8 cellular contexts compared by ENCODE assay signal in the genomic region with DNA sequence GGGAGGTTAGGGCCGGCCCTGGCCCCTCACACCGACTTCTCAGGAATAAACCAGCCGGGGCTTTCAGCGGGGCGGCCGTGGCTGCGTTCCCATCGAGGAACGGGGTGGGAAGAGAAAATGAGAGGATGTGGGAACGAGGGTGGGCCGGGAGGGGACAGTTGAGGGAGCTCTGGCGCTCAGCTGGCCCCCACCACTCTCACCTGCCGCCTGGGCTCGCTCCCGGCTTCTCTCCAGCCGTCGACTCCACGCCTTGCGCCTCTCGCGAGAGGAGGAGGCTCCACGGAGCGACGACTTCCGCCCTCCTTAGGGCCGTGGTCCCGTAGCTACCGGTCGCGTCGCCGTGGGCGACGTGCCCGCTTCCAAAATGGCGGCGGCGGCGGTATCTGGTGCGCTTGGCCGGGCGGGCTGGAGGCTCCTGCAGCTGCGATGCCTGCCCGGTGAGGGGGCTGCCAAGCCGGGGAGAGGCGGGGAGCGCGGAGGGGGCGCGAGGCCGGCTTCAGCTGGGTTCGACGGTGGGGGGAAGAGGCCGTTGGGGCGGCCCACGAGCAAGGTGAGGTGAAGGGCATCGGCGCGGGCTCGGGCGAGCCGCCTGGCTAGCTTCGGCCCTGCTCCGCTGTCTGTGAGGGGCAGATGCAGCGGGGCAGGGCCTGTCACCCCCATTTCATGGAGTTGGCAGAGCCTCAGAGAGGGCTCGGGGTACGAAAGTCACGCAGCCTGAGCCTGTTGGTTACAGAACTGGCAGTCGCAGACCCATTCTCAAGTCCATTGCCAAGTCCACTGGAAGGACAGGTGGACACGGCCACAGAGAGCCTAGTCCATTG. TPM values are rescaled to one million over a fixed set of nuclear protein-coding genes. Genes with fewer than 3 reads are reported as not detected.
DNase-seq lines count a peak whose midpoint lies in the region; ATAC-seq and TF ChIP-seq lines count a peak whose summit lies in the region.

CIAPIN1 (minus strand) TSS at position 244 of the 821 bp plus-strand sequence. CDS start 6,457 bp downstream, outside the sequence.
COQ9 (plus strand) TSS at position 338 of the 821 bp plus-strand sequence; CDS start at position 365, 27 bp downstream.

- peaks cover 2% of the 10 kb centered on the region for H3K36me3 Mint-ChIP-seq in activated naive CD4-positive, alpha-beta T cell treated with anti-CD3 and anti-CD28 coated beads, Interleukin-2, amount 50 U/mL, for 24 hours

- H3K4me1 Mint-ChIP-seq in activated naive CD4-positive, alpha-beta T cell treated with anti-CD3 and anti-CD28 coated beads, Interleukin-2, amount 50 U/mL, for 24 hours: peaks cover 48% of the 10 kb centered on the region

- no peaks in the 10 kb centered on the region for H3K27me3 Mint-ChIP-seq in activated naive CD4-positive, alpha-beta T cell treated with anti-CD3 and anti-CD28 coated beads, Interleukin-2, amount 50 U/mL, for 24 hours

- DNase-seq in NCI-H1092 (lab: John Stamatoyannopoulos, UW) (peak; percentile 95), glomerular endothelial cell (ENCODE audit: extremely low read depth, low read depth, low spot score) (no peak), omental fat pad (ENCODE audit: low spot score) (peak; percentile 88)

- peak within 1 kb of the TSS; percentile 40 for H3K27ac ChIP-seq in temporal lobe (ENCODE audit: low read depth, low read length)

- H3K4me3 ChIP-seq in GM08714 (ENCODE audit: low read length): peak within 1 kb of the TSS; percentile 83

- H3K27ac Mint-ChIP-seq in activated naive CD4-positive, alpha-beta T cell treated with anti-CD3 and anti-CD28 coated beads, Interleukin-2, amount 50 U/mL, for 24 hours: peak within 1 kb of the TSS; percentile 88

- no peak for TF ChIP-seq CTCF in omental fat pad (IDR thresholded peaks at IDR 0.05)

- H3K4me3 Mint-ChIP-seq in activated naive CD4-positive, alpha-beta T cell treated with anti-CD3 and anti-CD28 coated beads, Interleukin-2, amount 50 U/mL, for 24 hours: peak within 1 kb of the TSS; percentile 95

- no peaks in the 10 kb centered on the region for H3K9me3 Mint-ChIP-seq in activated naive CD4-positive, alpha-beta T cell treated with anti-CD3 and anti-CD28 coated beads, Interleukin-2, amount 50 U/mL, for 24 hours

- peak; percentile 95 for ATAC-seq in HG02588 (IDR thresholded peaks at IDR 0.05; ENCODE audit: unreplicated experiment)
- ATAC-seq in SK-N-SH treated with all-trans-retinoic acid at 6 μM for 48 hours: peak; percentile 99
- ATAC-seq in omental fat pad (ENCODE audit: low FRiP score): peak; percentile 95

TF ChIP-seq in SK-N-SH treated with all-trans-retinoic acid at 6 μM for 48 hours, 23 proteins besides CTCF, POLR2A, EP300 and RAD21:
- TF ChIP-seq SNAI2 (CRISPR knock-in tag; IDR thresholded peaks at IDR 0.05) (no peak), TCF4 (CRISPR knock-in tag; IDR thresholded peaks at IDR 0.05; ENCODE audit: borderline replicate concordance) (no peak), ZNF70 (CRISPR knock-in tag; IDR thresholded peaks at IDR 0.05) (no peak), TOX (CRISPR knock-in tag; IDR thresholded peaks at IDR 0.05; ENCODE audit: borderline replicate concordance) (no peak), ZFP30 (CRISPR knock-in tag; IDR thresholded peaks at IDR 0.05) (no peak), RARB (CRISPR knock-in tag; IDR thresholded peaks at IDR 0.05) (no peak), ARNTL (CRISPR knock-in tag; IDR thresholded peaks at IDR 0.05; ENCODE audit: borderline replicate concordance, low read depth) (no peak), CSRNP3 (CRISPR knock-in tag; IDR thresholded peaks at IDR 0.05) (no peak), ZNF8 (CRISPR knock-in tag; IDR thresholded peaks at IDR 0.05) (no peak), ISL1 (CRISPR knock-in tag; IDR thresholded peaks at IDR 0.05) (no peak), ZFP3 (CRISPR knock-in tag; IDR thresholded peaks at IDR 0.05) (0 out of 2 replicates have a peak, but pooled peaks have one; percentile 16), ESRRG (CRISPR knock-in tag; IDR thresholded peaks at IDR 0.05) (peak; percentile 87; the same call in 1 of the 2 replicates), CSDC2 (CRISPR knock-in tag; IDR thresholded peaks at IDR 0.05) (no peak)
- TF ChIP-seq, protein P1, sequence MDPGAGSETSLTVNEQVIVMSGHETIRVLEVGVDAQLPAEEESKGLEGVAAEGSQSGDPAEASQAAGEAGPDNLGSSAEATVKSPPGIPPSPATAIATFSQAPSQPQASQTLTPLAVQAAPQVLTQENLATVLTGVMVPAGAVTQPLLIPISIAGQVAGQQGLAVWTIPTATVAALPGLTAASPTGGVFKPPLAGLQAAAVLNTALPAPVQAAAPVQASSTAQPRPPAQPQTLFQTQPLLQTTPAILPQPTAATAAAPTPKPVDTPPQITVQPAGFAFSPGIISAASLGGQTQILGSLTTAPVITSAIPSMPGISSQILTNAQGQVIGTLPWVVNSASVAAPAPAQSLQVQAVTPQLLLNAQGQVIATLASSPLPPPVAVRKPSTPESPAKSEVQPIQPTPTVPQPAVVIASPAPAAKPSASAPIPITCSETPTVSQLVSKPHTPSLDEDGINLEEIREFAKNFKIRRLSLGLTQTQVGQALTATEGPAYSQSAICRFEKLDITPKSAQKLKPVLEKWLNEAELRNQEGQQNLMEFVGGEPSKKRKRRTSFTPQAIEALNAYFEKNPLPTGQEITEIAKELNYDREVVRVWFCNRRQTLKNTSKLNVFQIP (CRISPR knock-in tag; IDR thresholded peaks at IDR 0.05; ENCODE audit: borderline replicate concordance, low read depth): no peak

RNA-seq across cellular contexts. Expression of gene CIAPIN1, which starts in this region (rescaled TPM):
- 51.0 and 53.5 TPM in 2 replicates for total RNA-seq in glomerular endothelial cell
- 10 to 100 TPM; 26.4 to 37.2 (median 32.4) TPM for total RNA-seq in omental fat pad
- 56.5 TPM for total RNA-seq in temporal lobe

RNA-seq across cellular contexts. Expression of gene COQ9, which starts in this region (rescaled TPM):
- total RNA-seq in glomerular endothelial cell (27.8 and 41.7 TPM in 2 replicates), omental fat pad (10 to 100 TPM; 30.6 to 60.5 (median 44.7) TPM), temporal lobe (16.7 TPM)
